In genomic region chr11:62104816-62105610, GRCh38 we compare ENCODE assay signal across 9 cellular contexts. TPM values are rescaled to one million over a fixed set of nuclear protein-coding genes. Genes with fewer than 3 reads are reported as not detected.
A peak's percentile ranks its signal among the peaks of the same experiment; 100 is the strongest.
DNase-seq lines count a peak whose midpoint lies in the region; ATAC-seq and TF ChIP-seq lines count a peak whose summit lies in the region.
"Had no signal": no experiment of that assay in that cellular context is flagged by ENCODE, and none has a peak within 500 bp of the region (broad histone marks: within the 10 kb centered on the region; RNA-seq: fewer than 3 reads in every experiment).

No MANE protein-coding gene starts in this region.

- H2BK120ac ChIP-seq in mesenchymal stem cell (ENCODE audit: low read depth, low read length) = no peak overlapping the region

- H2BK12ac ChIP-seq in mesenchymal stem cell (ENCODE audit: low read length in 2 of 2) = no peak overlapping the region

- H2BK5ac ChIP-seq in mesenchymal stem cell (ENCODE audit: low read depth, low read length, poor library complexity, severe bottlenecking) = no peak overlapping the region

- H3K4me3 ChIP-seq in colonic mucosa = no peak overlapping the region
- H3K4me3 ChIP-seq in mesenchymal stem cell (ENCODE audit: insufficient read depth in 1 of 2, low read depth in 1 of 2, low read length in 2 of 2) = peak overlapping the region in 1 of 2 experiments; percentile 70
- peak overlapping the region; percentile 18 for H3K4me3 ChIP-seq in urinary bladder (ENCODE audit: low read depth, low read length)

- H3K9me3 Mint-ChIP-seq in activated naive CD4-positive, alpha-beta T cell treated with anti-CD3 and anti-CD28 coated beads for 36 hours = peaks cover 4% of the 10 kb centered on the region

- TF ChIP-seq CTCF in colonic mucosa (IDR thresholded peaks at IDR 0.05) = no peak

- peak overlapping the region; percentile 51 for H3K27ac ChIP-seq in colonic mucosa
- no peak overlapping the region for H3K27ac ChIP-seq in mesenchymal stem cell (ENCODE audit: low read length, poor library complexity, severe bottlenecking)
- H3K27ac ChIP-seq in urinary bladder (ENCODE audit: low read depth) = peak overlapping the region; percentile 27

- H2BK15ac ChIP-seq in mesenchymal stem cell (ENCODE audit: low read depth, poor library complexity, severe bottlenecking) = no peak overlapping the region

- H3K27me3 ChIP-seq in colonic mucosa = no peaks in the 10 kb centered on the region
- H3K27me3 ChIP-seq in mesenchymal stem cell (ENCODE audit: control insufficient read depth in 1 of 2, insufficient read depth in 1 of 2, low read length in 2 of 2) = no peaks in the 10 kb centered on the region

- peaks cover 2% of the 10 kb centered on the region for H3K27me3 Mint-ChIP-seq in activated naive CD4-positive, alpha-beta T cell treated with anti-CD3 and anti-CD28 coated beads for 36 hours (ENCODE audit: low read depth)

- 74% methylated on average over 9 of the region's 10 CpGs for WGBS in mesenchymal stem cell
- WGBS in urinary bladder = 25% methylated on average over 10 of the region's 10 CpGs

- DNase-seq in activated naive CD4-positive, alpha-beta T cell treated with anti-CD3 and anti-CD28 coated beads for 36 hours = peak; percentile 33
- DNase-seq in activated naive CD4-positive, alpha-beta T cell treated with anti-CD3 and anti-CD28 coated beads, Interleukin-2, amount 50 U/mL, for 16 hours = no peak
- DNase-seq in colonic mucosa (no peak), mesenchymal stem cell (peak; percentile 96), DMS79 treated with DMSO at 0.1 percent for 48 hours (lab: John Stamatoyannopoulos, UW) (no peak), ecto neural progenitor cell (ENCODE audit: low spot score) (no peak)
- DNase-seq: Calu3 had no signal

- peak overlapping the region; percentile 91 for H3K27ac Mint-ChIP-seq in activated naive CD4-positive, alpha-beta T cell treated with anti-CD3 and anti-CD28 coated beads for 36 hours

- no peak overlapping the region for H2AK5ac ChIP-seq in mesenchymal stem cell (ENCODE audit: low read length, severe bottlenecking)

- no peak overlapping the region for H4K8ac ChIP-seq in mesenchymal stem cell (ENCODE audit: low read length)

- peak overlapping the region; percentile 65 for H3K4me3 Mint-ChIP-seq in activated naive CD4-positive, alpha-beta T cell treated with anti-CD3 and anti-CD28 coated beads for 36 hours

- H3K4me1 ChIP-seq in colonic mucosa (no peaks in the 10 kb centered on the region), mesenchymal stem cell (ENCODE audit: control insufficient read depth, insufficient read depth, low read depth, low read length) (peaks cover 5% of the 10 kb centered on the region), urinary bladder (ENCODE audit: insufficient read depth) (no peaks in the 10 kb centered on the region)

- no peak for ATAC-seq in GM19324 (IDR thresholded peaks at IDR 0.05; ENCODE audit: low FRiP score, unreplicated experiment)

- intact Hi-C loops in activated naive CD4-positive, alpha-beta T cell treated with anti-CD3 and anti-CD28 coated beads for 36 hours (cut with micrococcal nuclease) = loop anchor here (2.0 to 5.0 kb wide), 3 partner anchors 78 to 308 kb away; partner anchors contain the start of gene FTH1
- intact Hi-C loops in colonic mucosa (cut with DNase I) = no loop called here

- H3K4me1 Mint-ChIP-seq in activated naive CD4-positive, alpha-beta T cell treated with anti-CD3 and anti-CD28 coated beads for 36 hours (ENCODE audit: low read depth) = peaks cover 19% of the 10 kb centered on the region

- H4K91ac ChIP-seq in mesenchymal stem cell (ENCODE audit: low read length) = no peak overlapping the region

- no peaks in the 10 kb centered on the region for H3K9me3 ChIP-seq in colonic mucosa
- H3K9me3 ChIP-seq in mesenchymal stem cell (ENCODE audit: control insufficient read depth, low read length) = no peaks in the 10 kb centered on the region

- H3K9ac ChIP-seq in colonic mucosa (ENCODE audit: low read depth in 2 of 2, low read length in 2 of 2) (peak overlapping the region in 1 of 2 donors; percentile 9), mesenchymal stem cell (ENCODE audit: low read length) (peak overlapping the region; percentile 85)

- H3K14ac ChIP-seq in mesenchymal stem cell (ENCODE audit: low read length in 2 of 2) = no peak overlapping the region

- no peaks in the 10 kb centered on the region for H3K79me1 ChIP-seq in mesenchymal stem cell (replicated peaks; ENCODE audit: low read length, poor library complexity, severe bottlenecking)

- H3K4ac ChIP-seq in mesenchymal stem cell (ENCODE audit: low read depth in 1 of 2, low read length in 2 of 2) = no peak overlapping the region

- CTCF ChIA-PET in activated naive CD4-positive, alpha-beta T cell treated with anti-CD3 and anti-CD28 coated beads for 36 hours (lab: Charles Lee) = interaction anchor here (1.0 to 5.0 kb wide), 4 partner anchors 21 to 206 kb away, joined by 3 to 92 read pairs (median 10); no protein-coding TSS in a partner anchor

- H2AFZ ChIP-seq in mesenchymal stem cell (ENCODE audit: low read depth, low read length) = no peak overlapping the region

- no peak overlapping the region for H3K23ac ChIP-seq in mesenchymal stem cell (ENCODE audit: low read length in 2 of 2)

- H3K4me2 ChIP-seq in mesenchymal stem cell (ENCODE audit: low read length, poor library complexity, severe bottlenecking) = no peak overlapping the region

- H3K36me3 ChIP-seq in colonic mucosa (no peaks in the 10 kb centered on the region), mesenchymal stem cell (ENCODE audit: control insufficient read depth in 1 of 2, insufficient read depth in 2 of 2, low read depth in 1 of 2, low read length in 2 of 2) (no peaks in the 10 kb centered on the region), urinary bladder (ENCODE audit: insufficient read depth) (no peaks in the 10 kb centered on the region)

- no peak overlapping the region for H3K18ac ChIP-seq in mesenchymal stem cell (ENCODE audit: low read depth in 1 of 2, low read length in 2 of 2)

- H3K36me3 Mint-ChIP-seq in activated naive CD4-positive, alpha-beta T cell treated with anti-CD3 and anti-CD28 coated beads for 36 hours (ENCODE audit: low read depth) = no peaks in the 10 kb centered on the region

RNA-seq across cellular contexts. Expression of gene INCENP, which starts 18.8 kb away (rescaled TPM):
- total RNA-seq in activated naive CD4-positive, alpha-beta T cell treated with anti-CD3 and anti-CD28 coated beads for 36 hours = 100 to 1,000 TPM; 156 to 161 TPM
- total RNA-seq in colonic mucosa (10 to 100 TPM; 35.1 to 93.4 TPM), urinary bladder (11.1 TPM)
- 7.9 TPM for polyA plus RNA-seq in mesenchymal stem cell (2013, experiment 1 of 2)
- 7.7 TPM for polyA plus RNA-seq in mesenchymal stem cell (2013, experiment 2 of 2)
- polyA plus RNA-seq in urinary bladder = 9.8 TPM

Comparison
In these comparisons a context has a peak if more than half of its experiments do, and no peak if none do; other contexts are left out.
1. DNase-seq: peak in activated naive CD4-positive, alpha-beta T cell treated with anti-CD3 and anti-CD28 coated beads for 36 hours (single experiment) and mesenchymal stem cell (single experiment); none in activated naive CD4-positive, alpha-beta T cell treated with anti-CD3 and anti-CD28 coated beads, Interleukin-2, amount 50 U/mL, for 16 hours (single experiment), colonic mucosa (single experiment), DMS79 treated with DMSO at 0.1 percent for 48 hours (single experiment) and ecto neural progenitor cell (single experiment).